In the genomic region with DNA sequence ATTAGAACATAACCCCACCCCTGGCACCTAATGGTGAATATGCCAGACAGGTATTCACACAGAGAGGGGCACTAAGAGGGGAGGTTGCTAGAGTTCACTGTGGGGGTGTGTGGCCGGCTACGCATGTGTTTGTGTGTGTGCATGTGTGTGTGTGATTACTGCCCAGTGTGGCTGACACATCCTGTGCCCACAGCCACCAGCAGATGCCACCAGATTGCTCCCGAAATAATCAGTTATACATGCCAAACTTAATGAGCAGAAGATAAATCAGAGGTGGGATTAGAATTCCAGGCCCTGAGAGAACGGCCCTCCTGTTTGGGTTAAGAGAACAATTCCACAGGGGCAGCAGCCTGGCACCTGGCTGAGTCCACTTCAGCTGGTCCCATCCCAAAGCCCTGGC, we compare ENCODE assay signal across 15 cellular contexts.
DNase-seq lines count a peak whose midpoint lies in the region; ATAC-seq, FAIRE-seq and TF ChIP-seq lines count a peak whose summit lies in the region.
"Had no signal": no experiment of that assay in that cellular context is flagged by ENCODE, and none has a peak within 500 bp of the region (broad histone marks: within the 10 kb centered on the region; RNA-seq: fewer than 3 reads in every experiment).

No MANE protein-coding gene starts in this region.

- H3K4me3 ChIP-seq in A549 (no peak overlapping the region), HEK293 (ENCODE audit: low read depth, low read length) (no peak overlapping the region), small intestine (ENCODE audit: low read depth in 1 of 2, low read length in 2 of 2) (no peak overlapping the region)
- H3K4me3 ChIP-seq: testis had no signal

- DNase-seq in A549 (ENCODE audit: low read depth in 1 of 2, low spot score in 1 of 2) = no peak
- DNase-seq in amygdala (lab: John Stamatoyannopoulos, UW) = peak in 30 of 56 donors; percentile 8 to 74 (median 34)
- peak; percentile 64 for DNase-seq in medulla oblongata (ENCODE audit: extremely low spot score)
- DNase-seq in HK-2 (ENCODE audit: unreplicated experiment) = no peak
- DNase-seq in NCI-H128 (lab: John Stamatoyannopoulos, UW; ENCODE audit: unreplicated experiment) = no peak
- DNase-seq in osteocyte (ENCODE audit: extremely low spot score, unreplicated experiment) = no peak
- DNase-seq in small intestine = no peak
- DNase-seq: activated CD8-positive, alpha-beta T cell treated with anti-CD3 and anti-CD28 coated beads for 36 hours; effector memory CD4-positive, alpha-beta T cell; NCI-H526 treated with DMSO at 0.1 percent for 48 hours; stimulated activated CD4-positive, alpha-beta T cell treated with anti-CD3 and anti-CD28 coated beads, Interleukin-4, amount 100 ng/mL, for 24 hours; testis had no signal

- no peaks in the 10 kb centered on the region for H3K9me3 Mint-ChIP-seq in osteocyte (ENCODE audit: unreplicated experiment)
- H3K9me3 Mint-ChIP-seq: activated CD8-positive, alpha-beta T cell treated with anti-CD3 and anti-CD28 coated beads for 36 hours; activated T-helper 1 cell treated with anti-CD3 and anti-CD28 coated beads, Interleukin-12 subunit alpha, Interleukin-12 subunit beta, Interleukin-2, Interleukin-4 antibody, amounts not matched to agents 30 ng/mL and 10 ng/mL and 1 ng/mL, durations not matched to agents 14 hours and 24 hours and 36 hours had no signal

- CTCF ChIA-PET in A549 (lab: Yijun Ruan, JAX) = interaction anchor here (0.6 to 3.4 kb wide), 21 partner anchors 9 to 622 kb away, joined by 3 to 24 read pairs (median 4); no protein-coding TSS in a partner anchor
- CTCF ChIA-PET in HEK293 (lab: Yijun Ruan, JAX) = interaction anchor here (0.5 to 1.0 kb wide), 4 partner anchors 9 to 195 kb away, joined by 3 read pairs; no protein-coding TSS in a partner anchor

- H3K4me1 ChIP-seq in A549 = peaks cover 5% of the 10 kb centered on the region; the same call in 1 of the 3 replicates
- no peaks in the 10 kb centered on the region for H3K4me1 ChIP-seq in HEK293 (ENCODE audit: control insufficient read depth, insufficient read depth, low read length)
- H3K4me1 ChIP-seq in small intestine (ENCODE audit: control insufficient read depth in 2 of 2, insufficient read depth in 1 of 2, low read depth in 1 of 2, low read length in 1 of 2) = no peaks in the 10 kb centered on the region
- H3K4me1 ChIP-seq: testis had no signal

- no peak for TF ChIP-seq EP300 in A549 (IDR thresholded peaks at IDR 0.05)

- 0 out of 3 replicates have a peak overlapping the region, but pooled peaks have one; percentile 20 for H3K4me2 ChIP-seq in A549

- no peaks in the 10 kb centered on the region for H3K36me3 Mint-ChIP-seq in osteocyte (ENCODE audit: unreplicated experiment)

- peak in 1 of 2 experiments; percentile 24; a peak in 1 of 5 replicates for TF ChIP-seq RAD21 in A549 (conservative IDR thresholded peaks at IDR 0.05 in 1 of 2, IDR thresholded peaks at IDR 0.05 in 1 of 2)

- H3K27me3 ChIP-seq in small intestine (ENCODE audit: control insufficient read depth in 2 of 2, insufficient read depth in 2 of 2, low read length in 2 of 2) = no peaks in the 10 kb centered on the region
- H3K27me3 ChIP-seq: testis had no signal

- H3K27ac ChIP-seq in A549 (no peak overlapping the region), HEK293 (ENCODE audit: extremely low read depth, low read depth, low read length) (no peak overlapping the region), small intestine (ENCODE audit: low read depth in 1 of 2, low read length in 1 of 2) (no peak overlapping the region)
- H3K27ac ChIP-seq: testis, VCaP had no signal

- no peaks in the 10 kb centered on the region for H3K9me3 ChIP-seq in A549
- no peaks in the 10 kb centered on the region for H3K9me3 ChIP-seq in HEK293 (ENCODE audit: control insufficient read depth, insufficient read depth, low read depth, low read length)
- H3K9me3 ChIP-seq in small intestine (ENCODE audit: control insufficient read depth, low read depth) = no peaks in the 10 kb centered on the region
- H3K9me3 ChIP-seq: testis had no signal

- WGBS in A549 (ENCODE audit: missing lambda C conversion rate) = 72% methylated on average over 4 of the region's 4 CpGs
- 75 to 80% (median 76%) methylated on average over 4 of the region's 4 CpGs for WGBS in small intestine, 3 donors

- H3K4me1 Mint-ChIP-seq in osteocyte (ENCODE audit: unreplicated experiment) = peaks cover 2% of the 10 kb centered on the region

- FAIRE-seq in A549 (lab: Jason Lieb, UNC) = no peak
- FAIRE-seq in small intestine (lab: Jason Lieb, UNC) = no peak

- TF ChIP-seq CTCF in A549 (IDR thresholded peaks at IDR 0.05) = no peak
- TF ChIP-seq CTCF in HEK293 (tag by site-specific recombination; IDR thresholded peaks at IDR 0.05) = no peak; the same call in 1 of the 2 replicates
- no peak for TF ChIP-seq CTCF in osteocyte (IDR thresholded peaks at IDR 0.05)

- POLR2A ChIA-PET in A549 (lab: Yijun Ruan, JAX) (no interaction called here), HEK293 (lab: Yijun Ruan, JAX) (no interaction called here)

- H3K36me3 ChIP-seq in HEK293 (ENCODE audit: control insufficient read depth in 2 of 2, insufficient read depth in 1 of 2, low read length in 2 of 2) = no peaks in the 10 kb centered on the region
- H3K36me3 ChIP-seq in small intestine (ENCODE audit: control insufficient read depth in 2 of 2, insufficient read depth in 2 of 2, low read length in 2 of 2) = no peaks in the 10 kb centered on the region

- no peak for TF ChIP-seq POLR2A in A549 (IDR thresholded peaks at IDR 0.05; ENCODE audit: low read length)

- H3K27ac Mint-ChIP-seq in osteocyte (ENCODE audit: unreplicated experiment) = no peak overlapping the region
- H3K27ac Mint-ChIP-seq: activated CD8-positive, alpha-beta T cell treated with anti-CD3 and anti-CD28 coated beads for 36 hours; activated T-helper 1 cell treated with anti-CD3 and anti-CD28 coated beads, Interleukin-12 subunit alpha, Interleukin-12 subunit beta, Interleukin-2, Interleukin-4 antibody, amounts not matched to agents 30 ng/mL and 10 ng/mL and 1 ng/mL, durations not matched to agents 14 hours and 24 hours and 36 hours had no signal

- H3K27me3 Mint-ChIP-seq in osteocyte (ENCODE audit: unreplicated experiment) = peaks cover 6% of the 10 kb centered on the region

- no peak overlapping the region for H3K4me3 Mint-ChIP-seq in osteocyte (ENCODE audit: unreplicated experiment)
- H3K4me3 Mint-ChIP-seq: activated CD8-positive, alpha-beta T cell treated with anti-CD3 and anti-CD28 coated beads for 36 hours; activated T-helper 1 cell treated with anti-CD3 and anti-CD28 coated beads, Interleukin-12 subunit alpha, Interleukin-12 subunit beta, Interleukin-2, Interleukin-4 antibody, amounts not matched to agents 30 ng/mL and 10 ng/mL and 1 ng/mL, durations not matched to agents 14 hours and 24 hours and 36 hours had no signal

- ATAC-seq in A549 = peak in 1 of 2 experiments; percentile 43; a peak in 3 of 6 replicates

TF ChIP-seq in A549, 52 proteins besides CTCF, POLR2A, EP300 and RAD21:
- TF ChIP-seq CHD4 (IDR thresholded peaks at IDR 0.05; ENCODE audit: borderline replicate concordance) = no peak
- no peak for TF ChIP-seq ZC3H11A (IDR thresholded peaks at IDR 0.05)
- TF ChIP-seq FOXS1 (CRISPR knock-in tag; IDR thresholded peaks at IDR 0.05) = no peak
- TF ChIP-seq SREBF2 (IDR thresholded peaks at IDR 0.05) = no peak
- no peak for TF ChIP-seq MAZ (IDR thresholded peaks at IDR 0.05; ENCODE audit: borderline replicate concordance, low read depth, low read length)
- TF ChIP-seq MYC (IDR thresholded peaks at IDR 0.05; ENCODE audit: borderline replicate concordance, low read length) = no peak
- TF ChIP-seq BHLHE40 (IDR thresholded peaks at IDR 0.05; ENCODE audit: low read depth, low read length) = no peak

TF ChIP-seq in HEK293, 187 proteins besides CTCF, POLR2A, EP300 and RAD21:
- TF ChIP-seq, protein P1, sequence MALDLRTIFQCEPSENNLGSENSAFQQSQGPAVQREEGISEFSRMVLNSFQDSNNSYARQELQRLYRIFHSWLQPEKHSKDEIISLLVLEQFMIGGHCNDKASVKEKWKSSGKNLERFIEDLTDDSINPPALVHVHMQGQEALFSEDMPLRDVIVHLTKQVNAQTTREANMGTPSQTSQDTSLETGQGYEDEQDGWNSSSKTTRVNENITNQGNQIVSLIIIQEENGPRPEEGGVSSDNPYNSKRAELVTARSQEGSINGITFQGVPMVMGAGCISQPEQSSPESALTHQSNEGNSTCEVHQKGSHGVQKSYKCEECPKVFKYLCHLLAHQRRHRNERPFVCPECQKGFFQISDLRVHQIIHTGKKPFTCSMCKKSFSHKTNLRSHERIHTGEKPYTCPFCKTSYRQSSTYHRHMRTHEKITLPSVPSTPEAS (tag by site-specific recombination; IDR thresholded peaks at IDR 0.05) = 0 out of 2 replicates have a peak, but pooled peaks have one; percentile 23
- TF ChIP-seq ZNF223 (tag by site-specific recombination; IDR thresholded peaks at IDR 0.05) (no peak), ZFHX2 (tag by site-specific recombination; conservative IDR thresholded peaks at IDR 0.05) (0 out of 2 replicates have a peak, but pooled peaks have one; percentile 7)

Comparison
In these comparisons a context has a peak if more than half of its experiments do, and no peak if none do; other contexts are left out.
1. DNase-seq: peak in amygdala (30 of 56) and medulla oblongata (single experiment); none in A549 (0 of 2), HK-2 (single experiment), NCI-H128 (single experiment), osteocyte (single experiment) and small intestine (single experiment).